1 cellular context compared by ENCODE assay signal in the genomic region with DNA sequence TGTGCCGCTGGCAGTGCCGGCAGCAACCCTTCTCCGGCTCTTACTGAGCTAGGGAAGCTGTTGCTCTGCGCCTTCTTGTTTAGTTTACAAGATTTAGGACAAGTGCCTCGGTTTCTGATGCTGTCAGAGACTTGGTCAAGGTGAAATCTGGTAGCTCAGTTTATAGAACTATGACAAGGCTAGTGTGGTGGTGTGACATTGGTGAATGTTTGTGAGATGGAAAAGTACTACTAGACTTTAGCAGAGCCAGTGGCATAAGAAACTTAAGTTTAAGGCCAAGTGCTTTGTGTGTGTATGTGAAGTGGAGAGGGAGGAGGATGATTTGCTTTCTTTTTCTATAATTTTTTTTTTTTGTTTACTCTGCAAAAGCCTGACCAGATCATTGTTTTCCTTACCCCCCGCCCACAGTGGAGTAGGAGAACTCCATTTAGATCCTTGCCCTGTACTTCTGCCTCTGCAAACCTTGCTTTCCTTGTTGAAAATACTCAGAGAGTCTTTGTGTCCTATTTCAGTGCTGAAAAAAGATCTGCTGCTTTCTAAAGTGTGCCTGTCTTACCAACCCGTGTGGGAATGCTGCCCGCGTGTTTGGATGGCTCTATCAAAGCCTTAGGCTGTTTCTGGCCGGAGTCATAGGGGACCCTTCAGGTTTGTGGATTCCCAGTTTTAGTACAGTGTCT.
TF ChIP-seq lines count a peak whose summit lies in the region.

No MANE protein-coding gene starts in this region.

TF ChIP-seq in WTC11, 78 proteins besides CTCF, POLR2A, EP300 and RAD21 (continued from another document):
- TF ChIP-seq, protein P1, sequence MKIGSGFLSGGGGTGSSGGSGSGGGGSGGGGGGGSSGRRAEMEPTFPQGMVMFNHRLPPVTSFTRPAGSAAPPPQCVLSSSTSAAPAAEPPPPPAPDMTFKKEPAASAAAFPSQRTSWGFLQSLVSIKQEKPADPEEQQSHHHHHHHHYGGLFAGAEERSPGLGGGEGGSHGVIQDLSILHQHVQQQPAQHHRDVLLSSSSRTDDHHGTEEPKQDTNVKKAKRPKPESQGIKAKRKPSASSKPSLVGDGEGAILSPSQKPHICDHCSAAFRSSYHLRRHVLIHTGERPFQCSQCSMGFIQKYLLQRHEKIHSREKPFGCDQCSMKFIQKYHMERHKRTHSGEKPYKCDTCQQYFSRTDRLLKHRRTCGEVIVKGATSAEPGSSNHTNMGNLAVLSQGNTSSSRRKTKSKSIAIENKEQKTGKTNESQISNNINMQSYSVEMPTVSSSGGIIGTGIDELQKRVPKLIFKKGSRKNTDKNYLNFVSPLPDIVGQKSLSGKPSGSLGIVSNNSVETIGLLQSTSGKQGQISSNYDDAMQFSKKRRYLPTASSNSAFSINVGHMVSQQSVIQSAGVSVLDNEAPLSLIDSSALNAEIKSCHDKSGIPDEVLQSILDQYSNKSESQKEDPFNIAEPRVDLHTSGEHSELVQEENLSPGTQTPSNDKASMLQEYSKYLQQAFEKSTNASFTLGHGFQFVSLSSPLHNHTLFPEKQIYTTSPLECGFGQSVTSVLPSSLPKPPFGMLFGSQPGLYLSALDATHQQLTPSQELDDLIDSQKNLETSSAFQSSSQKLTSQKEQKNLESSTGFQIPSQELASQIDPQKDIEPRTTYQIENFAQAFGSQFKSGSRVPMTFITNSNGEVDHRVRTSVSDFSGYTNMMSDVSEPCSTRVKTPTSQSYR (CRISPR knock-in tag; IDR thresholded peaks at IDR 0.05), result no peak
- no peak for TF ChIP-seq ZNF121 (CRISPR knock-in tag; IDR thresholded peaks at IDR 0.05)
TF ChIP-seq in WTC11: peak in this region for 0.
